ENCODE assay signal across 14 cellular contexts in the genomic region with DNA sequence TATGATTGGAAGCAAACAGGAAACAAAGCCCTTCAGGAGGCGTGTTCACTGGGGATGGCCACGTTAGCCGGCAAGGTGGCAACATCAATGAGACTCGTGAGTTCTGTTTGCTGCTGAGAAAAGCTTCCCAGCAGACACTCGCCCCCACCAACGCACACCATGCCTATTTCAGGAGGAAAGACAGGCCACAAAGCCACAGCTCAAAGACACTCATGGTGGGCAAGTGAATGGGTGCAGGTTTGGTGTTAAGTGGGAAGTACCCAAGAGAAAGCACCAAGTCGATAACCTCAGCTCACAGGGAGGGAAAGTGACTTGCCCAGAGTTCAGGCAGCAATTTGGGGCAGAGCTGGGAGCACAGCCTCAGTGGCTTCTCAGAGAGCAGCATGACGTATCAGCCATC. TPM values are rescaled to one million over a fixed set of nuclear protein-coding genes. Genes with fewer than 3 reads are reported as not detected.
DNase-seq lines count a peak whose midpoint lies in the region; ATAC-seq and TF ChIP-seq lines count a peak whose summit lies in the region.
"Had no signal": no experiment of that assay in that cellular context is flagged by ENCODE, and none has a peak within 500 bp of the region (broad histone marks: within the 10 kb centered on the region; RNA-seq: fewer than 3 reads in every experiment).

No MANE protein-coding gene starts in this region.

- H3K4ac ChIP-seq in IMR-90 (ENCODE audit: low read depth, low read length), result no peak overlapping the region

- no peaks in the 10 kb centered on the region for H3K27me3 ChIP-seq in IMR-90 (ENCODE audit: control insufficient read depth, insufficient read depth, low read length)
- H3K27me3 ChIP-seq in sigmoid colon, result no peaks in the 10 kb centered on the region
- H3K27me3 ChIP-seq in osteoblast (ENCODE audit: insufficient read depth, low read length), result no peaks in the 10 kb centered on the region
- H3K27me3 ChIP-seq: BLaER1, right atrium auricular region had no signal

- TF ChIP-seq CTCF in GM10248 (IDR thresholded peaks at IDR 0.05; ENCODE audit: control extremely low read depth, extremely low read depth, low read depth, missing control alignments), result no peak
- TF ChIP-seq CTCF in IMR-90 (conservative IDR thresholded peaks at IDR 0.05; ENCODE audit: low read depth, low read length), result no peak
- TF ChIP-seq CTCF in sigmoid colon (IDR thresholded peaks at IDR 0.05), result no peak
- TF ChIP-seq CTCF in osteoblast (IDR thresholded peaks at IDR 0.05; ENCODE audit: extremely low read depth, low read depth, low read length), result no peak

- no TSS peak for BruUV-seq in IMR-90 (replicated peaks; lab: Mats Ljungman, UMichigan)

- no peak for TF ChIP-seq POLR2A in IMR-90 (IDR thresholded peaks at IDR 0.05; ENCODE audit: low read depth, low read length)
- no peak for TF ChIP-seq POLR2A in sigmoid colon (IDR thresholded peaks at IDR 0.05)

- ATAC-seq in IMR-90 (ENCODE audit: low read depth) (no peak), HG03108 (IDR thresholded peaks at IDR 0.05; ENCODE audit: unreplicated experiment) (no peak)
- ATAC-seq: mucosa of descending colon had no signal

- 0 out of 4 replicates have a peak, but pooled peaks cover 0 to 2% of the 10 kb centered on the region in 2 experiments for H3K79me1 ChIP-seq in IMR-90 (ENCODE audit: low read depth in 1 of 2, low read length in 2 of 2)

- POLR2A ChIA-PET in GM10248 (lab: Yijun Ruan, JAX), result interaction anchor here (2.0 kb wide), 1 partner anchor 25 kb away, joined by 4 read pairs; no protein-coding TSS in a partner anchor
- POLR2A ChIA-PET in IMR-90 (lab: Charles Lee; ENCODE audit: unreplicated experiment), result no interaction called here

- H2AK5ac ChIP-seq in IMR-90 (ENCODE audit: low read depth, low read length), result no peak overlapping the region

- no peak for TF ChIP-seq EP300 in sigmoid colon (IDR thresholded peaks at IDR 0.05)

- H4K5ac ChIP-seq in IMR-90 (ENCODE audit: low read depth, low read length), result no peak overlapping the region

- H2AFZ ChIP-seq in IMR-90 (replicated peaks; ENCODE audit: low read length, poor library complexity), result no peak overlapping the region
- no peak overlapping the region for H2AFZ ChIP-seq in osteoblast (ENCODE audit: low read length)

- TF ChIP-seq RAD21 in IMR-90 (IDR thresholded peaks at IDR 0.05; ENCODE audit: low read length), result no peak

- intact Hi-C loops in IMR-90 (cut with micrococcal nuclease) (no loop called here), sigmoid colon (cut with DNase I) (no loop called here)

- WGBS in IMR-90 (ENCODE audit: extremely low coverage in 2 of 2, insufficient read length in 1 of 2), 2 experiments, result 100% methylated on average over 2 of the region's 8 CpGs; no CpG with 5 or more reads in 1 of the 2 experiments
- 81% methylated on average over 8 of the region's 8 CpGs for WGBS in sigmoid colon, 2 donors

- H3K18ac ChIP-seq in IMR-90 (ENCODE audit: low read depth, low read length), result no peak overlapping the region

- no peak overlapping the region for H3K23ac ChIP-seq in IMR-90 (ENCODE audit: low read depth, low read length)

- H3K27ac ChIP-seq in IMR-90 (ENCODE audit: insufficient read depth, low read length) (no peak overlapping the region), sigmoid colon (no peak overlapping the region), osteoblast (ENCODE audit: low read depth, low read length) (no peak overlapping the region)
- H3K27ac ChIP-seq: BLaER1, right atrium auricular region had no signal

- no peak overlapping the region for H3K14ac ChIP-seq in IMR-90 (replicated peaks; ENCODE audit: low read depth, low read length)

- H2BK120ac ChIP-seq in IMR-90 (ENCODE audit: low read depth, low read length), result no peak overlapping the region

- H4K91ac ChIP-seq in IMR-90 (ENCODE audit: insufficient read depth, low read depth, low read length), result no peak overlapping the region

- H4K20me1 ChIP-seq in IMR-90 (ENCODE audit: insufficient read depth, low read length) (no peaks in the 10 kb centered on the region), osteoblast (ENCODE audit: insufficient read depth, low read length) (no peaks in the 10 kb centered on the region)
- H4K20me1 ChIP-seq: BLaER1 had no signal

- peak overlapping the region; percentile 3 for H2AK9ac ChIP-seq in IMR-90 (replicated peaks; ENCODE audit: low read depth, low read length, poor library complexity)

- no peak overlapping the region for H3K56ac ChIP-seq in IMR-90 (ENCODE audit: extremely low read depth, insufficient read depth, low read length)

- dilution Hi-C loops in IMR-90 (cut with HindIII; ENCODE audit: low sequenced_read_pairs, unreplicated experiment), result no loop called here

- DNase-seq in GM10248 (ENCODE audit: extremely low spot score) (peak; percentile 50), IMR-90 (no peak), sigmoid colon (peak; percentile 13), anterior cingulate cortex (lab: John Stamatoyannopoulos, UW) (no peak), osteoblast (ENCODE audit: insufficient read length, low spot score, missing footprints) (no peak), COLO829 (ENCODE audit: low spot score) (no peak)
- peak; percentile 68 to 70 for DNase-seq in activated T-cell treated with anti-CD3 and anti-CD28 coated beads, Interleukin-2, amount 50 U/mL, for 48 hours
- DNase-seq: GF-D8, Karpas-422, mucosa of descending colon, NCI-H2029 had no signal

- in situ Hi-C loops in IMR-90 (cut with MboI; ENCODE audit: low sequenced_read_pairs), result no loop called here

- H2BK20ac ChIP-seq in IMR-90 (ENCODE audit: low read depth, low read length), result no peak overlapping the region

- H3K4me3 ChIP-seq in IMR-90 (ENCODE audit: insufficient read depth, low read depth, low read length), result no peak overlapping the region
- H3K4me3 ChIP-seq in sigmoid colon, result no peak overlapping the region
- no peak overlapping the region for H3K4me3 ChIP-seq in osteoblast (ENCODE audit: insufficient read depth, low read length)
- H3K4me3 ChIP-seq: BLaER1, mucosa of descending colon, right atrium auricular region had no signal

- no peak overlapping the region for H4K8ac ChIP-seq in IMR-90 (ENCODE audit: low read depth in 2 of 2, low read length in 2 of 2)

- no peak overlapping the region for H2BK5ac ChIP-seq in IMR-90 (ENCODE audit: low read depth, low read length, poor library complexity, severe bottlenecking)

- H3K9me3 ChIP-seq in IMR-90 (ENCODE audit: control insufficient read depth, insufficient read depth, low read length) (no peaks in the 10 kb centered on the region), sigmoid colon (no peaks in the 10 kb centered on the region), osteoblast (ENCODE audit: low read depth, low read length) (no peaks in the 10 kb centered on the region)
- H3K9me3 ChIP-seq: BLaER1, mucosa of descending colon, right atrium auricular region had no signal

- H3K79me2 ChIP-seq in osteoblast (ENCODE audit: insufficient read depth, low read length), result no peaks in the 10 kb centered on the region

- no peak overlapping the region for H2BK15ac ChIP-seq in IMR-90 (ENCODE audit: low read depth, low read length)

- H3K9ac ChIP-seq in IMR-90 (ENCODE audit: low read depth, low read length), result no peak overlapping the region

- H3K4me1 ChIP-seq in IMR-90 (ENCODE audit: control insufficient read depth, insufficient read depth, low read length) (no peaks in the 10 kb centered on the region), sigmoid colon (no peaks in the 10 kb centered on the region), osteoblast (ENCODE audit: insufficient read depth, low read length) (no peaks in the 10 kb centered on the region)
- H3K4me1 ChIP-seq: right atrium auricular region had no signal

- H3K9me1 ChIP-seq in IMR-90 (ENCODE audit: insufficient read depth, low read length), result peaks cover 6% of the 10 kb centered on the region; the same call in 1 of the 2 replicates

- H3K36me3 ChIP-seq in IMR-90 (ENCODE audit: control insufficient read depth, insufficient read depth, low read length) (no peaks in the 10 kb centered on the region), sigmoid colon (no peaks in the 10 kb centered on the region), osteoblast (ENCODE audit: insufficient read depth, low read length) (no peaks in the 10 kb centered on the region)
- H3K36me3 ChIP-seq: right atrium auricular region had no signal

- H3K4me2 ChIP-seq in IMR-90 (ENCODE audit: low read depth, low read length) (no peak overlapping the region), osteoblast (ENCODE audit: insufficient read depth, low read length) (no peak overlapping the region)
- H3K4me2 ChIP-seq: BLaER1 had no signal

- CTCF ChIA-PET in GM10248 (lab: Yijun Ruan, JAX) (interaction anchor here (0.7 to 3.8 kb wide), 11 partner anchors 10 to 198 kb away, joined by 3 to 17 read pairs (median 3); a partner anchor contains a TSS), IMR-90 (lab: Yijun Ruan, JAX) (no interaction called here)

TF ChIP-seq in IMR-90, 13 proteins besides CTCF, POLR2A, EP300 and RAD21:
- no peak for TF ChIP-seq MXI1 (IDR thresholded peaks at IDR 0.05; ENCODE audit: borderline replicate concordance, low read depth, low read length)
- TF ChIP-seq BHLHE40 (IDR thresholded peaks at IDR 0.05; ENCODE audit: low read depth, low read length), result no peak

RNA-seq across cellular contexts. Expression of a gene that starts 10.5 kb away (rescaled TPM):
- total RNA-seq in IMR-90 (2012; rRNA removed), result 33.3 and 36.9 TPM in 2 replicates
- polyA plus RNA-seq in IMR-90 (2012; rRNA removed), result 21.5 and 26.6 TPM in 2 replicates
- 15.8 and 21.3 TPM in 2 replicates for polyA plus RNA-seq in IMR-90 (2012; cell fraction: cytosol; rRNA removed)
- 57.1 and 104 TPM in 2 replicates for polyA plus RNA-seq in IMR-90 (2012; cell fraction: nucleus; rRNA removed; ENCODE audit: low replicate concordance)
- 10 to 100 TPM; 18.9 to 47.9 (median 33.2) TPM for total RNA-seq in sigmoid colon
- 10 to 100 TPM; 27.0 to 40.2 (median 29.1) TPM for polyA plus RNA-seq in sigmoid colon
- 20.3 and 30.0 TPM in 2 replicates for total RNA-seq in osteoblast

RNA-seq across cellular contexts. Expression of a gene that starts 36.7 kb away (rescaled TPM):
- total RNA-seq in IMR-90 (2012; rRNA removed), result 2.2 and 4.1 TPM in 2 replicates
- 4.1 TPM in 2 replicates for polyA plus RNA-seq in IMR-90 (2012; rRNA removed)
- 1.6 and 1.9 TPM in 2 replicates for polyA plus RNA-seq in IMR-90 (2012; cell fraction: cytosol; rRNA removed)
- 17.0 and 17.6 TPM in 2 replicates for polyA plus RNA-seq in IMR-90 (2012; cell fraction: nucleus; rRNA removed; ENCODE audit: low replicate concordance)
- 1 to 10 TPM; 2.8 to 7.7 (median 4.7) TPM for total RNA-seq in sigmoid colon
- 10 to 100 TPM in 1 of 3 donors, 1 to 10 TPM in 2; 1.4 to 16.4 (median 1.8) TPM for polyA plus RNA-seq in sigmoid colon
- 5.0 and 5.8 TPM in 2 replicates for total RNA-seq in osteoblast

RNA-seq across cellular contexts. Expression of a gene that starts 37.7 kb away (rescaled TPM):
- total RNA-seq in IMR-90 (2012; rRNA removed) (60.8 and 104 TPM in 2 replicates), sigmoid colon (10 to 100 TPM; 41.3 to 63.5 (median 56.8) TPM), osteoblast (46.7 and 73.7 TPM in 2 replicates)
- polyA plus RNA-seq in IMR-90 (2012; rRNA removed) (70.0 and 70.8 TPM in 2 replicates), sigmoid colon (10 to 100 TPM; 76.3 to 89.7 (median 78.7) TPM)
- 22.6 and 23.6 TPM in 2 replicates for polyA plus RNA-seq in IMR-90 (2012; cell fraction: cytosol; rRNA removed)
- polyA plus RNA-seq in IMR-90 (2012; cell fraction: nucleus; rRNA removed; ENCODE audit: low replicate concordance), result 20.1 and 47.4 TPM in 2 replicates

Comparison
In these comparisons a context has a peak if more than half of its experiments do, and no peak if none do; other contexts are left out.
1. DNase-seq: peak in GM10248 (single experiment), activated T-cell treated with anti-CD3 and anti-CD28 coated beads, Interleukin-2, amount 50 U/mL, for 48 hours (2 of 2) and sigmoid colon (single experiment); none in IMR-90 (single experiment), anterior cingulate cortex (0 of 58), osteoblast (single experiment) and COLO829 (single experiment).